ENCODE assay signal across 18 cellular contexts in the genomic region with DNA sequence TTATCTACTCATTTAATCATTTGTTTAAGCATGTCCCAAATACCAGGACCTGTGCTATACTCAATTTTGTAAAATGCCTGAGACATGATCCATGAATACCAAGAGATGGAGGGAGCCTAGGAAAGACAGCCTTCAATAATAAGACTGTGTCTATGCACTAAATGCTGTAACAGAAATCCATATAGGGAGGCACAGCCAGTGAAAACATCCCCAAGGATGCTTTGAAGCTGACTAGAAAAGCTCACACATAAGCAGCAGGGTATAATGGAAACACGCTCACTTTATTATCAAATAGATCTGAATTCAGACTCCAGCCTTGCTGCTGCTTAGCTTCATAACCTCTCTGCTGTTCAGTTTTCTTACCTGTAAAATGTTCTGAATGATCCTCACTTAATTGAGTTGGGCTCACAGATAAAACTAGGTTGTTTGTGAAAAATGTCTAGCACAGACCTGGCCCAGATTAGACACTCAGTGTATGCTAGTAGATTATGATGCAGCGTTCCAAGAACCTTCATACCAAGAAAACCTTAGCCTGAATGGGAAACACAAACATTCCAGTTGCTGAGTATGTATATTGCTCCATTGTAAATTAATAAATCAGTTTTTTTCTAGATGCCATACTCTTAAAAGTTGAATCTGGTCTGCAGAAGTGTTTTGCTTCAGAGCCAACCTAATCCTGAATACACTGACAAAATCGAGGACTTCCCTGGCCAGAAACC. TPM values are rescaled to one million over a fixed set of nuclear protein-coding genes. Genes with fewer than 3 reads are reported as not detected.
DNase-seq lines count a peak whose midpoint lies in the region; TF ChIP-seq lines count a peak whose summit lies in the region.
"Had no signal": no experiment of that assay in that cellular context is flagged by ENCODE, and none has a peak within 500 bp of the region (broad histone marks: within the 10 kb centered on the region; RNA-seq: fewer than 3 reads in every experiment).

No MANE protein-coding gene starts in this region.

- no peaks in the 10 kb centered on the region for H3K36me3 Mint-ChIP-seq in nephron progenitor cell (ENCODE audit: low read depth)
- H3K36me3 Mint-ChIP-seq: T-cell had no signal

- no peak for TF ChIP-seq EP300 in esophagus muscularis mucosa (IDR thresholded peaks at IDR 0.05)

- intact Hi-C loops in esophagus muscularis mucosa (cut with DNase I) = no loop called here

- H2AFZ ChIP-seq in ACC112 (ENCODE audit: low read length, unreplicated experiment) = no peak overlapping the region
- H2AFZ ChIP-seq in Karpas-422 (ENCODE audit: low read length) = no peak overlapping the region

- 65% methylated on average over 3 of the region's 3 CpGs for WGBS in esophagus muscularis mucosa

- peaks cover 26% of the 10 kb centered on the region for H3K27me3 Mint-ChIP-seq in nephron progenitor cell (ENCODE audit: low read depth, poor library complexity)

- H3K79me2 ChIP-seq in ACC112 (ENCODE audit: control insufficient read depth, insufficient read depth, low read length, unreplicated experiment) = peaks cover 8% of the 10 kb centered on the region
- H3K79me2 ChIP-seq in Karpas-422 (ENCODE audit: low read length) = no peaks in the 10 kb centered on the region

- DNase-seq in SJSA1 (ENCODE audit: low read depth in 1 of 2, low spot score in 2 of 2) (no peak), esophagus muscularis mucosa (ENCODE audit: extremely low spot score) (peak; percentile 50), nephron progenitor cell (no peak), Kasumi-1 (lab: John Stamatoyannopoulos, UW) (no peak), Karpas-422 (no peak), GOT3 (lab: John Stamatoyannopoulos, UW) (no peak)
- DNase-seq: activated CD4-positive, CD25-positive, alpha-beta regulatory T cell; activated CD8-positive, alpha-beta memory T cell treated with anti-CD3 and anti-CD28 coated beads for 24 hours; AML-193; effector CD8-positive, alpha-beta T cell; GDM1; H9; stimulated activated CD4-positive, alpha-beta T cell treated with anti-CD3 and anti-CD28 coated beads, Interleukin-4, amount 100 ng/mL, for 4 hours; T-cell had no signal

- H3K27me3 ChIP-seq in ACC112 (ENCODE audit: insufficient read depth, low read length) (no peaks in the 10 kb centered on the region), SJSA1 (replicated peaks) (no peaks in the 10 kb centered on the region), esophagus muscularis mucosa (no peaks in the 10 kb centered on the region), skeletal muscle tissue (ENCODE audit: control insufficient read depth in 3 of 3, insufficient read depth in 3 of 3, low read length in 3 of 3) (peaks cover 0 to 2% (median 0%) of the 10 kb centered on the region in 3 donors), Karpas-422 (ENCODE audit: low read length) (no peaks in the 10 kb centered on the region)
- H3K27me3 ChIP-seq: foreskin keratinocyte, Peyer's patch had no signal

- H4K20me1 ChIP-seq in Karpas-422 (ENCODE audit: insufficient read depth, low read depth, low read length) = no peaks in the 10 kb centered on the region

- peak overlapping the region; percentile 79 for H3K27ac ChIP-seq in ACC112 (ENCODE audit: low read depth, low read length)
- H3K27ac ChIP-seq in SJSA1 = peak overlapping the region; percentile 92
- H3K27ac ChIP-seq in esophagus muscularis mucosa (replicated peaks in 1 of 4) = peak overlapping the region; percentile 65 to 93 (median 70)
- peak overlapping the region; percentile 67 for H3K27ac ChIP-seq in skeletal muscle tissue (ENCODE audit: low read depth, low read length)
- no peak overlapping the region for H3K27ac ChIP-seq in Karpas-422 (ENCODE audit: low read length)
- H3K27ac ChIP-seq: foreskin keratinocyte had no signal

- no peaks in the 10 kb centered on the region for H3K9me3 ChIP-seq in SJSA1 (replicated peaks)
- H3K9me3 ChIP-seq in esophagus muscularis mucosa = no peaks in the 10 kb centered on the region
- H3K9me3 ChIP-seq in skeletal muscle tissue (ENCODE audit: control insufficient read depth in 3 of 3, low read length in 3 of 3) = no peaks in the 10 kb centered on the region
- no peaks in the 10 kb centered on the region for H3K9me3 ChIP-seq in Karpas-422 (ENCODE audit: low read length)
- H3K9me3 ChIP-seq: Peyer's patch had no signal

- no peaks in the 10 kb centered on the region for H3K9me3 Mint-ChIP-seq in nephron progenitor cell
- H3K9me3 Mint-ChIP-seq: T-cell had no signal

- no peaks in the 10 kb centered on the region for H3K9me2 ChIP-seq in Karpas-422 (replicated peaks; ENCODE audit: insufficient read depth, low read length)

- no peak for TF ChIP-seq POLR2A in esophagus muscularis mucosa (IDR thresholded peaks at IDR 0.05; ENCODE audit: low read depth)

- TF ChIP-seq CTCF in esophagus muscularis mucosa (IDR thresholded peaks at IDR 0.05) (no peak), nephron progenitor cell (IDR thresholded peaks at IDR 0.05) (no peak)

- H3K9ac ChIP-seq in skeletal muscle tissue (ENCODE audit: low read depth in 1 of 3, low read length in 3 of 3) = no peak overlapping the region
- H3K9ac ChIP-seq in Karpas-422 (ENCODE audit: low read length) = no peak overlapping the region

- H3K4me1 Mint-ChIP-seq in nephron progenitor cell = peaks cover 12% of the 10 kb centered on the region

- no peak overlapping the region for H3K4me3 Mint-ChIP-seq in nephron progenitor cell
- H3K4me3 Mint-ChIP-seq: H9, T-cell had no signal

- H3K4me3 ChIP-seq in ACC112 (ENCODE audit: low read depth, low read length) (no peak overlapping the region), SJSA1 (no peak overlapping the region), esophagus muscularis mucosa (no peak overlapping the region), skeletal muscle tissue (ENCODE audit: low read length in 3 of 3) (no peak overlapping the region), Karpas-422 (ENCODE audit: low read length) (no peak overlapping the region)
- H3K4me3 ChIP-seq: Peyer's patch had no signal

- H3K36me3 ChIP-seq in ACC112 (ENCODE audit: insufficient read depth, low read length) (no peaks in the 10 kb centered on the region), SJSA1 (peaks cover 6% of the 10 kb centered on the region), esophagus muscularis mucosa (no peaks in the 10 kb centered on the region), skeletal muscle tissue (ENCODE audit: control insufficient read depth in 3 of 3, insufficient read depth in 3 of 3, low read length in 3 of 3) (no peaks in the 10 kb centered on the region), Karpas-422 (ENCODE audit: insufficient read depth, low read length) (no peaks in the 10 kb centered on the region)
- H3K36me3 ChIP-seq: Peyer's patch had no signal

- H3K27ac Mint-ChIP-seq in nephron progenitor cell = no peak overlapping the region
- H3K27ac Mint-ChIP-seq: H9, T-cell had no signal

- H3K4me1 ChIP-seq in ACC112 (ENCODE audit: control insufficient read depth, insufficient read depth, low read length, unreplicated experiment) = peaks cover 34% of the 10 kb centered on the region
- peaks cover 53% of the 10 kb centered on the region for H3K4me1 ChIP-seq in SJSA1 (replicated peaks)
- peaks cover 30 to 58% (median 46%) of the 10 kb centered on the region in 4 donors for H3K4me1 ChIP-seq in esophagus muscularis mucosa
- H3K4me1 ChIP-seq in skeletal muscle tissue (ENCODE audit: control insufficient read depth in 3 of 3, insufficient read depth in 3 of 3, low read length in 3 of 3) = peaks cover 7 to 14% (median 11%) of the 10 kb centered on the region in 3 donors
- peaks cover 2% of the 10 kb centered on the region; the same call in 1 of the 2 replicates for H3K4me1 ChIP-seq in Karpas-422 (ENCODE audit: low read length)

- no peak overlapping the region for H3K4me2 ChIP-seq in Karpas-422 (ENCODE audit: low read depth, low read length, poor library complexity, severe bottlenecking)

RNA-seq across cellular contexts. Expression of gene LARP6, which starts 3.7 kb away (rescaled TPM):
- 59.1 and 81.5 TPM in 2 replicates for total RNA-seq in SJSA1 (2014; rRNA removed; shearing (Covaris generic))
- total RNA-seq in esophagus muscularis mucosa (10 to 100 TPM; 21.2 to 36.3 (median 32.7) TPM), skeletal muscle tissue (7.3 TPM)
- not detected in 2 replicates for total RNA-seq in Karpas-422 (2014; rRNA removed; shearing (Covaris generic); ENCODE audit: low replicate concordance)

RNA-seq across cellular contexts. Expression of gene THAP10, which starts 34.5 kb away (rescaled TPM):
- total RNA-seq in SJSA1 (2014; rRNA removed; shearing (Covaris generic)) = 3.9 and 10.7 TPM in 2 replicates
- total RNA-seq in esophagus muscularis mucosa (1 to 10 TPM; 1.3 to 3.4 (median 2.5) TPM), skeletal muscle tissue (5.2 TPM)
- total RNA-seq in Karpas-422 (2014; rRNA removed; shearing (Covaris generic); ENCODE audit: low replicate concordance) = not detected in 2 replicates

RNA-seq across cellular contexts. Expression of gene LRRC49, which starts 34.9 kb away (rescaled TPM):
- 5.1 and 12.1 TPM in 2 replicates for total RNA-seq in SJSA1 (2014; rRNA removed; shearing (Covaris generic))
- 10 to 100 TPM in 1 of 4 donors, 1 to 10 TPM in 3; 3.3 to 10.4 (median 7.0) TPM for total RNA-seq in esophagus muscularis mucosa
- total RNA-seq in skeletal muscle tissue = 11.0 TPM
- not detected in 2 replicates for total RNA-seq in Karpas-422 (2014; rRNA removed; shearing (Covaris generic); ENCODE audit: low replicate concordance)
